21 cellular contexts compared by ENCODE assay signal in the genomic region with DNA sequence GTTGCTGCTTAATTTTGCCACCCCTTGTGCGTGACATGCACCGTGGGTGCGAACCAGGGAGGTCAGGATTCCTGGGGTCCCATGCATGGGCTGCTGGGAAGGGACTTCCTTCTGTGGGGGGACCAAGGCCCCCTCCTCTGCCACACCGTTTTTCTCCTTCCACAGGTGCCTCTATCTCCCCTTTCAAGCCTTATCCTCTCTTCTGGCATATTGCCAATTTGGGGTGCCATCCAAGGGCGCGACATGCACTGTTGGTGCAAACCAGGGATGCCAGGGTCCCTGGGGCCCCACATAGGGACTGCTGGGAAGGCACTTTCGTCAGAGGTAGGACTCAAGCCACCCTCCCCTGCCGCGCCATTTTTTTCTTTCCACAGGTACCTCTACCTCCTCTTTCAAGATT.
"Had no signal": no experiment of that assay in that cellular context is flagged by ENCODE, and none has a peak within 500 bp of the region (broad histone marks: within the 10 kb centered on the region; RNA-seq: fewer than 3 reads in every experiment).

No MANE protein-coding gene starts in this region.

- H3K4me1 ChIP-seq: SJSA1 had no signal

- H3K4me3 ChIP-seq: MG63, SJSA1, SK-N-MC had no signal

- FAIRE-seq: RCC 7860 had no signal

- H3K9me3 ChIP-seq: MG63 had no signal

- H3K27me3 ChIP-seq: MG63, SJSA1 had no signal

- H3K27ac ChIP-seq: SJSA1, SK-N-MC had no signal

- DNase-seq: Karpas-422, KG1, MG63, NCI-H1092, NCI-H1105 treated with DMSO at 0.1 percent for 48 hours, NCI-H1417 treated with DMSO at 0.1 percent for 48 hours, NCI-H146, NCI-H1694 treated with DMSO at 0.1 percent for 48 hours, NCI-H1930, NCI-H2081, NCI-H2227 treated with DMSO at 0.1 percent for 48 hours, NCI-H524, NCI-H526 treated with DMSO at 0.1 percent for 48 hours, NCI-H82, Right ventricle myocardium superior, RPMI8226, SIG-M5, T-helper 2 cell had no signal

- H3K36me3 ChIP-seq: MG63, SJSA1 had no signal
